In genomic region chr9:90942555-90942954, GRCh38 we compare ENCODE assay signal across 16 cellular contexts.
A peak's percentile ranks its signal among the peaks of the same experiment; 100 is the strongest.
DNase-seq lines count a peak whose midpoint lies in the region; ATAC-seq and FAIRE-seq lines count a peak whose summit lies in the region.
"Had no signal": no experiment of that assay in that cellular context is flagged by ENCODE, and none has a peak within 500 bp of the region (broad histone marks: within the 10 kb centered on the region; RNA-seq: fewer than 3 reads in every experiment).

No MANE protein-coding gene starts in this region.

- no peak for ATAC-seq in left lobe of liver
- ATAC-seq in HG03354 (IDR thresholded peaks at IDR 0.05; ENCODE audit: poor library complexity, severe bottlenecking, unreplicated experiment) = no peak
- ATAC-seq: gastrocnemius medialis, HCT116 had no signal

- peak; percentile 93 for FAIRE-seq in urothelium cell line (lab: Jason Lieb, UNC)
- FAIRE-seq: islet of Langerhans had no signal

- DNase-seq in stimulated activated CD4-positive, alpha-beta T cell treated with anti-CD3 and anti-CD28 coated beads, Interleukin-15, amount 100 ng/mL, for 24 hours = peak; percentile 7
- no peak for DNase-seq in stimulated activated CD4-positive, alpha-beta T cell treated with anti-CD3 and anti-CD28 coated beads, Interleukin-4, amount 100 ng/mL, for 24 hours
- DNase-seq in NCI-H1105 (lab: John Stamatoyannopoulos, UW) = peak; percentile 65
- DNase-seq in epithelial cell of prostate (ENCODE audit: low read depth, low spot score) = peak; percentile 100
- DNase-seq in urothelium cell line (ENCODE audit: low spot score) = peak; percentile 80
- DNase-seq in HCEC 1CT = no peak
- no peak for DNase-seq in left lobe of liver (ENCODE audit: low spot score)
- DNase-seq: gastrocnemius medialis; KBM-7; naive B cell; NCI-H2029; stimulated activated naive CD4-positive, alpha-beta T cell; T-helper 2 cell had no signal

- H3K27ac ChIP-seq in epithelial cell of prostate = peak overlapping the region; percentile 83
- H3K27ac ChIP-seq: gastrocnemius medialis had no signal

Comparison
In these comparisons a context has a peak if more than half of its experiments do, and no peak if none do; other contexts are left out.
1. DNase-seq: peak in stimulated activated CD4-positive, alpha-beta T cell treated with anti-CD3 and anti-CD28 coated beads, Interleukin-15, amount 100 ng/mL, for 24 hours (single experiment), NCI-H1105 (single experiment), epithelial cell of prostate (single experiment) and urothelium cell line (single experiment); none in stimulated activated CD4-positive, alpha-beta T cell treated with anti-CD3 and anti-CD28 coated beads, Interleukin-4, amount 100 ng/mL, for 24 hours (single experiment), HCEC 1CT (single experiment) and left lobe of liver (single experiment).